10 cellular contexts compared by ENCODE assay signal in the genomic region with DNA sequence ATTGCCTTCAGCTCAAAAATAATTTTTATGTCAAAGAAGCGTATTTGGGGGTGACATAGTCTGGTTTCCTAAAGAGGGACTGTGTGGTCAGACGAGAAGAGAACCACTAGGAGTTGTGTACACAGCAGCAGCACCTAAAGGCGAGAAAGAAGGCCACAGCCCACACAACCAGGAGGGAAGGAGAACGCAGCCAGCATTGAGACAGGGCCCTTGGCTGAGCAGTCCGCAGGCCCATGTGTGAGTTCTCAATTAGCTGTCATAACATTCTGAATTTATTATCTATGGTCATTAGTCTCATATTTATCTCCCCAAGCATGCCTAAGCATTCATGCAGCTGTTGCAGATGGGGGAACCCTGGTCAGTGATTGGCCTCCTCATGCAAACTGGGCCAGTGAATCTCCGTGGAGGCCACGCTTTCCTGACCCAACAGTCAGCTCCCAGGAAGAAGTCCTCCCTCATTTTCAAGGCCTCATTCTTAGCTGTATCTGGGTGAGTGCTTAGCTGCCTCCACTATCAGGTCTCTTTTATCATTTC.
A peak's percentile ranks its signal among the peaks of the same experiment; 100 is the strongest.
DNase-seq lines count a peak whose midpoint lies in the region; ATAC-seq and TF ChIP-seq lines count a peak whose summit lies in the region.
"Had no signal": no experiment of that assay in that cellular context is flagged by ENCODE, and none has a peak within 500 bp of the region (broad histone marks: within the 10 kb centered on the region; RNA-seq: fewer than 3 reads in every experiment).

No MANE protein-coding gene starts in this region.

- no peak overlapping the region for H3K27ac Mint-ChIP-seq in T-cell
- H3K27ac Mint-ChIP-seq in chondrocyte (ENCODE audit: unreplicated experiment) = no peak overlapping the region
- no peak overlapping the region for H3K27ac Mint-ChIP-seq in activated T-cell treated with anti-CD3 and anti-CD28 coated beads, Interleukin-2, amount 50 U/mL, for 24 hours

- H3K36me3 Mint-ChIP-seq in T-cell = no peaks in the 10 kb centered on the region
- no peaks in the 10 kb centered on the region for H3K36me3 Mint-ChIP-seq in chondrocyte (ENCODE audit: low read depth)
- H3K36me3 Mint-ChIP-seq in activated T-cell treated with anti-CD3 and anti-CD28 coated beads, Interleukin-2, amount 50 U/mL, for 24 hours (ENCODE audit: low read depth) = peaks cover 7% of the 10 kb centered on the region

- H3K27me3 Mint-ChIP-seq in T-cell = no peaks in the 10 kb centered on the region
- no peaks in the 10 kb centered on the region for H3K27me3 Mint-ChIP-seq in chondrocyte (ENCODE audit: low read depth)
- no peaks in the 10 kb centered on the region for H3K27me3 Mint-ChIP-seq in activated T-cell treated with anti-CD3 and anti-CD28 coated beads, Interleukin-2, amount 50 U/mL, for 24 hours

- H3K9me3 ChIP-seq in gastroesophageal sphincter (peaks cover 0 to 9% (median 0%) of the 10 kb centered on the region in 3 donors), testis (no peaks in the 10 kb centered on the region)
- H3K9me3 ChIP-seq: body of pancreas had no signal

- peak; percentile 76 for ATAC-seq in HG03175 (IDR thresholded peaks at IDR 0.05; ENCODE audit: unreplicated experiment)
- ATAC-seq in gastroesophageal sphincter = peak; percentile 78
- no peak for ATAC-seq in T-cell (replicated peaks in 1 of 4)
- ATAC-seq: body of pancreas had no signal

- intact Hi-C loops in testis (cut with DNase I; ENCODE audit: low total_unique reads) = no loop called here

- H3K27me3 ChIP-seq in gastroesophageal sphincter (no peaks in the 10 kb centered on the region), testis (no peaks in the 10 kb centered on the region)
- H3K27me3 ChIP-seq: body of pancreas had no signal

- TF ChIP-seq POLR2A in gastroesophageal sphincter (IDR thresholded peaks at IDR 0.05) = no peak
- TF ChIP-seq POLR2A in testis (IDR thresholded peaks at IDR 0.05) = no peak

- H3K4me3 ChIP-seq in gastroesophageal sphincter (no peak overlapping the region), testis (no peak overlapping the region)
- H3K4me3 ChIP-seq: body of pancreas had no signal

- TF ChIP-seq CTCF in gastroesophageal sphincter (IDR thresholded peaks at IDR 0.05) (peak in 1 of 4 experiments; percentile 16), testis (IDR thresholded peaks at IDR 0.05) (no peak), chondrocyte (IDR thresholded peaks at IDR 0.05) (no peak)

- POLR2A ChIA-PET in T-cell (lab: Charles Lee) = no interaction called here

- no peak overlapping the region for H3K4me3 Mint-ChIP-seq in T-cell
- H3K4me3 Mint-ChIP-seq in chondrocyte (ENCODE audit: unreplicated experiment) = no peak overlapping the region
- H3K4me3 Mint-ChIP-seq in activated T-cell treated with anti-CD3 and anti-CD28 coated beads, Interleukin-2, amount 50 U/mL, for 24 hours = no peak overlapping the region

- peaks cover 0 to 6% (median 0%) of the 10 kb centered on the region in 3 donors for H3K4me1 ChIP-seq in gastroesophageal sphincter
- peaks cover 14% of the 10 kb centered on the region for H3K4me1 ChIP-seq in testis
- H3K4me1 ChIP-seq: body of pancreas had no signal

- 19 to 47% methylated on average over 5 to 6 of the region's 7 CpGs for WGBS in gastroesophageal sphincter (ENCODE audit: low coverage in 1 of 2), 2 donors
- 29 to 32% methylated on average over 7 of the region's 7 CpGs for WGBS in testis, 2 donors

- peak overlapping the region in 2 of 4 donors; percentile 1 to 33 for H3K27ac ChIP-seq in gastroesophageal sphincter
- peak overlapping the region; percentile 39 to 79 for H3K27ac ChIP-seq in testis
- H3K27ac ChIP-seq: body of pancreas had no signal

- H3K9me3 Mint-ChIP-seq in T-cell (peaks cover 4 to 10% (median 9%) of the 10 kb centered on the region in 3 donors), chondrocyte (ENCODE audit: low read depth) (peaks cover 6% of the 10 kb centered on the region)
- H3K9me3 Mint-ChIP-seq in activated T-cell treated with anti-CD3 and anti-CD28 coated beads, Interleukin-2, amount 50 U/mL, for 24 hours = peaks cover 20% of the 10 kb centered on the region

- peaks cover 0 to 8% (median 0%) of the 10 kb centered on the region in 3 donors for H3K4me1 Mint-ChIP-seq in T-cell
- H3K4me1 Mint-ChIP-seq in chondrocyte (ENCODE audit: low read depth) = peaks cover 11% of the 10 kb centered on the region
- peaks cover 9% of the 10 kb centered on the region for H3K4me1 Mint-ChIP-seq in activated T-cell treated with anti-CD3 and anti-CD28 coated beads, Interleukin-2, amount 50 U/mL, for 24 hours (ENCODE audit: low read depth)

- DNase-seq in SHP77 (lab: John Stamatoyannopoulos, UW) (peak; percentile 8 to 30), SHP77 treated with DMSO at 0.1 percent for 48 hours (lab: John Stamatoyannopoulos, UW) (no peak), testis (peak; percentile 78), T-cell (no peak), chondrocyte (ENCODE audit: low spot score) (no peak)
- DNase-seq in activated T-cell treated with anti-CD3 and anti-CD28 coated beads, Interleukin-2, amount 50 U/mL, for 24 hours = no peak
- DNase-seq: NCI-H524 had no signal

- CTCF ChIA-PET in T-cell (lab: Charles Lee) = no interaction called here

- no peaks in the 10 kb centered on the region for H3K36me3 ChIP-seq in gastroesophageal sphincter
- no peaks in the 10 kb centered on the region for H3K36me3 ChIP-seq in testis (ENCODE audit: low read depth, missing control alignments)

- no peak for TF ChIP-seq EP300 in gastroesophageal sphincter (IDR thresholded peaks at IDR 0.05)

Comparison
In these comparisons a context has a peak if more than half of its experiments do, and no peak if none do; other contexts are left out.
1. DNase-seq: peak in SHP77 (2 of 2) and testis (single experiment); none in SHP77 treated with DMSO at 0.1 percent for 48 hours (single experiment), T-cell (0 of 34), chondrocyte (single experiment) and activated T-cell treated with anti-CD3 and anti-CD28 coated beads, Interleukin-2, amount 50 U/mL, for 24 hours (single experiment).
2. ATAC-seq: peak in HG03175 (single experiment) and gastroesophageal sphincter (single experiment); none in T-cell (0 of 4).